In the genomic region with DNA sequence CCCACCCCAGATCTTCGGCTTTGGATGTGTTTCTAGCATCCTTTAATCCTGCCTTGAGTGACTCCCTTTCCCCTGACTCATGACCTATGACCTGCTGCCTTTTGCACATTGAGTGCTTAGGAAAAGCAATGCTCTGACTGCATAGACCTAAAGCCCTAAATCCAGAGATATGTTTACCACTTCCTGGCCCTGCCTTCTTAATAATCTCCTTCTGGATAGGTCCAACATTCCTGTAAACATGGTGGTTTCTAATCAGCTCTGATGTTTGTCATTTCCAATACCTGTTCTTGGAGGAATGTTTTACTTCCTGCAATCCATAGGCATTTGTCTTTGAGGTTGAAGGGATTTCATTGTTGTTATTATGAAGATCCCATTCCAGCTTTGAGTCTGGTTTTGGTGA, we compare ENCODE assay signal across 9 cellular contexts. TPM values are rescaled to one million over a fixed set of nuclear protein-coding genes. Genes with fewer than 3 reads are reported as not detected.
"Had no signal": no experiment of that assay in that cellular context is flagged by ENCODE, and none has a peak within 500 bp of the region (broad histone marks: within the 10 kb centered on the region; RNA-seq: fewer than 3 reads in every experiment).

No MANE protein-coding gene starts in this region.

- DNase-seq: activated B cell treated with CpG ODN at 0.5 μM for 24 hours; activated CD4-positive, alpha-beta T cell treated with anti-CD3 and anti-CD28 coated beads, Interleukin-2, amount 10 ng/mL, durations not matched to agents 24 days and 14 days; amniotic stem cell; erythroblast; mammary epithelial cell; retina had no signal

- H3K36me3 ChIP-seq: tibial nerve had no signal

- H3K9me3 ChIP-seq: tibial nerve had no signal

- H3K27me3 ChIP-seq: tibial nerve had no signal

- H3K27ac ChIP-seq: skin epidermis, tibial nerve had no signal

- H3K4me1 ChIP-seq: tibial nerve had no signal

- H3K4me3 ChIP-seq: skin epidermis had no signal

RNA-seq across cellular contexts. Expression of gene SLC3A1, which starts 2.3 kb away (rescaled TPM):
- total RNA-seq: activated CD4-positive, alpha-beta T cell treated with anti-CD3 and anti-CD28 coated beads, Interleukin-2, amount 10 ng/mL, durations not matched to agents 24 days and 14 days; mammary epithelial cell; osteocyte had no signal
- polyA plus RNA-seq: mammary epithelial cell had no signal
